ENCODE assay signal across 1 cellular context in genomic region chr2:216692636-216693413, GRCh38.
TF ChIP-seq lines count a peak whose summit lies in the region.

No MANE protein-coding gene starts in this region.

TF ChIP-seq in IMR-90, 13 proteins besides CTCF, POLR2A, EP300 and RAD21:
- TF ChIP-seq MAZ (IDR thresholded peaks at IDR 0.05; ENCODE audit: borderline replicate concordance, low read depth, low read length) (peak; percentile 46; the same call in 1 of the 2 replicates), CEBPB (IDR thresholded peaks at IDR 0.05; ENCODE audit: low read depth, low read length) (no peak), RFX5 (IDR thresholded peaks at IDR 0.05; ENCODE audit: low read depth, low read length) (no peak)
